1 cellular context compared by ENCODE assay signal in the genomic region with DNA sequence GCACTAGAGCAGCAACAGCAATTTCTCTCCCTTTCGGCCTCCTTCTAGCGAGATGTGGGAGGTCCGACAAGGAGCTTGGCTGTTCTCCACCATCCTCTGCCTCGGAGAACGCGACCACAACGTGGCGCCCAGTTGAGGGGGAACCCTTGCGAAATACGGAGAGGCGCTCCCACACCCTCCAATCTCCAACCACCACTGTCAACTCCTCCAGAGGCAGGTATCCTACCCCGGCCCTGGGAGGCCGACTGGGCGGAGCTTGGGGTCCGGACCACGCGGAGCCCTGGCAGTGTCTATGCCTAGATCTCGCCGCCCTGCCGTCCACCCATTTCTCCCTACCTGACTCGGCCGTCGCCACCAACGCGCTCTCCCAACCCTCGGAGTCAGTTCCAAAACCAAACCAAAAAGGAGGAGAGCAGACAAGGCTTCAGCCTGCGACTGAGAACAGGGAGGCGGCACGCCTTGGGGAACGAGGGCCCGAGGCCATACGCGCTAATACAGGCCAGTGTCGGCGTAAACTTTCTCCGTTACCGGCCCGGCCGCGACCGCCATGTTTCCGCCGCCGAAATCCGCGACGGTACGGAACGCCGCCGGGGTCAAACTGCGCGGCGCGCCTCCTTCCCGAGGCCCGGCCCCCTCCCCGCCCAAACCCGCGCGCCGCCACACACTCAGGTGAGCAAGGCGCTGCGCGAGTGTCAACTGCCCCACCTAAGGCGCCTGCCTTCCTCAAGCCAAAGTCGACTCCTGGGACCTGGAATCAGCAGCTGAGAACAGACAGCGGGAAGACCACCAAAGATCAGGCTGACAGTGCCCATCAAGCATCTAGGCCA.
TF ChIP-seq lines count a peak whose summit lies in the region.

A gene with protein sequence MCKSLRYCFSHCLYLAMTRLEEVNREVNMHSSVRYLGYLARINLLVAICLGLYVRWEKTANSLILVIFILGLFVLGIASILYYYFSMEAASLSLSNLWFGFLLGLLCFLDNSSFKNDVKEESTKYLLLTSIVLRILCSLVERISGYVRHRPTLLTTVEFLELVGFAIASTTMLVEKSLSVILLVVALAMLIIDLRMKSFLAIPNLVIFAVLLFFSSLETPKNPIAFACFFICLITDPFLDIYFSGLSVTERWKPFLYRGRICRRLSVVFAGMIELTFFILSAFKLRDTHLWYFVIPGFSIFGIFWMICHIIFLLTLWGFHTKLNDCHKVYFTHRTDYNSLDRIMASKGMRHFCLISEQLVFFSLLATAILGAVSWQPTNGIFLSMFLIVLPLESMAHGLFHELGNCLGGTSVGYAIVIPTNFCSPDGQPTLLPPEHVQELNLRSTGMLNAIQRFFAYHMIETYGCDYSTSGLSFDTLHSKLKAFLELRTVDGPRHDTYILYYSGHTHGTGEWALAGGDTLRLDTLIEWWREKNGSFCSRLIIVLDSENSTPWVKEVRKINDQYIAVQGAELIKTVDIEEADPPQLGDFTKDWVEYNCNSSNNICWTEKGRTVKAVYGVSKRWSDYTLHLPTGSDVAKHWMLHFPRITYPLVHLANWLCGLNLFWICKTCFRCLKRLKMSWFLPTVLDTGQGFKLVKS (minus strand): TSS at position 570 of the 827 bp plus-strand sequence. CDS start 5,568 bp downstream, outside the sequence.

TF ChIP-seq in H1, 55 proteins besides CTCF, POLR2A, EP300 and RAD21 (continued from another document):
- TF ChIP-seq YY1 (IDR thresholded peaks at IDR 0.05; ENCODE audit: low read depth, low read length) (peak; percentile 96), GTF2F1 (IDR thresholded peaks at IDR 0.05; ENCODE audit: borderline replicate concordance, low read depth, low read length) (no peak), TAF1 (IDR thresholded peaks at IDR 0.05; ENCODE audit: low read depth, low read length) (peak; percentile 88), NRF1 (IDR thresholded peaks at IDR 0.05; ENCODE audit: low read depth, low read length) (no peak), SP4 (IDR thresholded peaks at IDR 0.05; ENCODE audit: low read length) (no peak)
- TF ChIP-seq, protein P1, sequence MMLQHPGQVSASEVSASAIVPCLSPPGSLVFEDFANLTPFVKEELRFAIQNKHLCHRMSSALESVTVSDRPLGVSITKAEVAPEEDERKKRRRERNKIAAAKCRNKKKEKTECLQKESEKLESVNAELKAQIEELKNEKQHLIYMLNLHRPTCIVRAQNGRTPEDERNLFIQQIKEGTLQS (IDR thresholded peaks at IDR 0.05; ENCODE audit: insufficient read depth, low read depth, low read length), result no peak
